Comparison of ENCODE assay signal across 28 cellular contexts in the genomic region with DNA sequence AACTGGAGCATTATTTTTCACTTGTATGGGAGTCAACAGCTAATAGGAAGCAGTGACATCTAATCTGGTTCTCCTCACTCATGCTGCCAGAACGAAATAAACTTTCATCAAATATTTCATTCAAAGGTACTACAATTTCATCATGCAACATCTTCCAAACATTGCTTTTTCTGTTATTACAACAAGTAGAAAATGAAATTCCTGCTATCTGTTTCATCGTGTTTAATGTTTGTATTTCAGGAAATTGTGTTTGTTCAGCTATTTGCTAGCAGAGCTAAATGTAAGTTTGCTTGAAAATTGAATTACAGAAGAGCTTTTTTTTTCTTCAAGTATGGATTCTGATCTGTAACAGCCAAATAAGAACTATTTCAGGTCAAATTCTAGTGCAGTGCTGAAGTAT.
"Had no signal": no experiment of that assay in that cellular context is flagged by ENCODE, and none has a peak within 500 bp of the region (broad histone marks: within the 10 kb centered on the region; RNA-seq: fewer than 3 reads in every experiment).

No MANE protein-coding gene starts in this region.

- H3K9me3 ChIP-seq: right atrium auricular region, suprapubic skin, tibial artery had no signal

- H3K27ac Mint-ChIP-seq: activated CD4-positive, alpha-beta memory T cell treated with anti-CD3 and anti-CD28 coated beads, Interleukin-2, amount 10 ng/mL, durations not matched to agents 7 days and 5 days; activated CD4-positive, alpha-beta T cell treated with anti-CD3 and anti-CD28 coated beads, Interleukin-2, amount 10 ng/mL, durations not matched to agents 7 days and 5 days; activated T-helper 17 cell treated with anti-CD3 and anti-CD28 coated beads, Interleukin-2, amount 50 U/mL, for 72 hours; immature natural killer cell; naive thymus-derived CD4-positive, alpha-beta T cell; stimulated activated naive B cell treated with anti-CD40 and anti-IgM and Interleukin-4, amounts not matched to agents 10 μg/mL and 1 μg/mL and 100 μg/mL, for 72 hours; T-helper 17 cell; WTC11 had no signal

- H3K36me3 Mint-ChIP-seq: naive thymus-derived CD4-positive, alpha-beta T cell; stimulated activated naive B cell treated with anti-CD40 and anti-IgM and Interleukin-4, amounts not matched to agents 10 μg/mL and 1 μg/mL and 100 μg/mL, for 72 hours; WTC11 had no signal

- H3K27me3 Mint-ChIP-seq: activated CD4-positive, alpha-beta memory T cell treated with anti-CD3 and anti-CD28 coated beads, Interleukin-2, amount 10 ng/mL, durations not matched to agents 7 days and 5 days; activated CD4-positive, alpha-beta T cell treated with anti-CD3 and anti-CD28 coated beads, Interleukin-2, amount 10 ng/mL, durations not matched to agents 7 days and 5 days; activated T-helper 17 cell treated with anti-CD3 and anti-CD28 coated beads, Interleukin-2, amount 50 U/mL, for 72 hours; naive thymus-derived CD4-positive, alpha-beta T cell; stimulated activated naive B cell treated with anti-CD40 and anti-IgM and Interleukin-4, amounts not matched to agents 10 μg/mL and 1 μg/mL and 100 μg/mL, for 72 hours; T-helper 17 cell had no signal

- H3K27me3 ChIP-seq: heart left ventricle, right atrium auricular region, suprapubic skin, tibial artery had no signal

- H3K4me3 ChIP-seq: heart left ventricle, right atrium auricular region, suprapubic skin, tibial artery had no signal

- H3K4me3 Mint-ChIP-seq: activated CD4-positive, alpha-beta memory T cell treated with anti-CD3 and anti-CD28 coated beads, Interleukin-2, amount 10 ng/mL, durations not matched to agents 7 days and 5 days; activated CD4-positive, alpha-beta T cell treated with anti-CD3 and anti-CD28 coated beads, Interleukin-2, amount 10 ng/mL, durations not matched to agents 7 days and 5 days; activated T-cell treated with anti-CD3 and anti-CD28 coated beads, Interleukin-2, amount 50 U/mL, for 4 hours; activated T-helper 17 cell treated with anti-CD3 and anti-CD28 coated beads, Interleukin-2, amount 50 U/mL, for 72 hours; immature natural killer cell; naive thymus-derived CD4-positive, alpha-beta T cell; neural crest cell; stimulated activated naive B cell treated with anti-CD40 and anti-IgM and Interleukin-4, amounts not matched to agents 10 μg/mL and 1 μg/mL and 100 μg/mL, for 72 hours; T-helper 17 cell; WTC11 had no signal

- ATAC-seq: activated T-cell treated with anti-CD3 and anti-CD28 coated beads, Interleukin-2, amount 50 U/mL, for 4 hours; activated T-helper 17 cell treated with anti-CD3 and anti-CD28 coated beads, Interleukin-2, amount 50 U/mL, for 72 hours; heart left ventricle; naive thymus-derived CD4-positive, alpha-beta T cell; stimulated activated naive B cell treated with anti-CD40 and anti-IgM and Interleukin-4, amounts not matched to agents 10 μg/mL and 1 μg/mL and 100 μg/mL, for 72 hours; T-helper 17 cell; WTC11 had no signal

- H3K4me1 Mint-ChIP-seq: activated CD4-positive, alpha-beta memory T cell treated with anti-CD3 and anti-CD28 coated beads, Interleukin-2, amount 10 ng/mL, durations not matched to agents 7 days and 5 days; activated CD4-positive, alpha-beta T cell treated with anti-CD3 and anti-CD28 coated beads, Interleukin-2, amount 10 ng/mL, durations not matched to agents 7 days and 5 days; activated T-helper 17 cell treated with anti-CD3 and anti-CD28 coated beads, Interleukin-2, amount 50 U/mL, for 72 hours; immature natural killer cell; neural crest cell; stimulated activated naive B cell treated with anti-CD40 and anti-IgM and Interleukin-4, amounts not matched to agents 10 μg/mL and 1 μg/mL and 100 μg/mL, for 72 hours; T-helper 17 cell; WTC11 had no signal

- H3K27ac ChIP-seq: heart left ventricle, right atrium auricular region, suprapubic skin, tibial artery had no signal

- H3K9me3 Mint-ChIP-seq: activated CD4-positive, alpha-beta T cell treated with anti-CD3 and anti-CD28 coated beads, Interleukin-2, amount 10 ng/mL, durations not matched to agents 7 days and 5 days; neural crest cell; stimulated activated naive B cell treated with anti-CD40 and anti-IgM and Interleukin-4, amounts not matched to agents 10 μg/mL and 1 μg/mL and 100 μg/mL, for 72 hours; WTC11 had no signal

- H3K4me1 ChIP-seq: heart left ventricle, right atrium auricular region, suprapubic skin, tibial artery had no signal

- DNase-seq: activated CD4-positive, alpha-beta memory T cell treated with anti-CD3 and anti-CD28 coated beads, Interleukin-2, amount 10 ng/mL, durations not matched to agents 7 days and 5 days; activated CD4-positive, alpha-beta T cell treated with anti-CD3 and anti-CD28 coated beads for 1 hour; activated CD4-positive, alpha-beta T cell treated with anti-CD3 and anti-CD28 coated beads, Interleukin-2, amount 10 ng/mL, durations not matched to agents 7 days and 5 days; activated CD8-positive, alpha-beta memory T cell treated with anti-CD3 and anti-CD28 coated beads, Interleukin-2, amount 50 U/mL, for 48 hours; activated gamma-delta T cell treated with Interleukin-2 at 50 U/mL for 16 hours; activated naive CD4-positive, alpha-beta T cell treated with anti-CD3 and anti-CD28 coated beads, Interleukin-2, amount 50 U/mL, for 16 hours; activated T-cell treated with anti-CD3 and anti-CD28 coated beads, Interleukin-2, amount 50 U/mL, for 4 hours; amygdala; central memory CD4-positive, alpha-beta T cell; effector CD8-positive, alpha-beta T cell; foreskin fibroblast; heart left ventricle; hypothalamus; immature natural killer cell; kidney; midbrain; naive thymus-derived CD4-positive, alpha-beta T cell; occipital lobe; stimulated activated CD4-positive, alpha-beta T cell treated with anti-CD3 and anti-CD28 coated beads, Interleukin-15, amount 100 ng/mL, for 24 hours; stimulated activated CD4-positive, alpha-beta T cell treated with anti-CD3 and anti-CD28 coated beads, Interleukin-2, amount 100 ng/mL, for 24 hours; stimulated activated naive B cell treated with anti-CD40 and anti-IgM and Interleukin-4, amounts not matched to agents 10 μg/mL and 1 μg/mL and 100 μg/mL, for 72 hours; T-helper 17 cell; tibial artery had no signal

- H3K36me3 ChIP-seq: heart left ventricle, right atrium auricular region, suprapubic skin, tibial artery had no signal
